1 cellular context compared by ENCODE assay signal in genomic region chr22:38753894-38754246, GRCh38.
TF ChIP-seq lines count a peak whose summit lies in the region.

No MANE protein-coding gene starts in this region.

TF ChIP-seq in HepG2, 621 proteins besides CTCF, POLR2A, EP300 and RAD21 (continued from another document and continues in another):
- no peak for TF ChIP-seq ZNF142 (CRISPR knock-in tag; IDR thresholded peaks at IDR 0.05)
- TF ChIP-seq SALL1 (CRISPR knock-in tag; IDR thresholded peaks at IDR 0.05): no peak; the same call in 1 of the 2 replicates
- TF ChIP-seq ZNF563 (CRISPR knock-in tag; IDR thresholded peaks at IDR 0.05): no peak
- no peak for TF ChIP-seq POGZ (CRISPR knock-in tag; IDR thresholded peaks at IDR 0.05)
- TF ChIP-seq ZNF383 (CRISPR knock-in tag; IDR thresholded peaks at IDR 0.05; ENCODE audit: borderline replicate concordance): no peak
- TF ChIP-seq IKZF5 (CRISPR knock-in tag; IDR thresholded peaks at IDR 0.05): no peak
- peak; percentile 28; the same call in 1 of the 2 replicates for TF ChIP-seq LCORL (IDR thresholded peaks at IDR 0.05)
- peak; percentile 66 for TF ChIP-seq LCORL (CRISPR knock-in tag; IDR thresholded peaks at IDR 0.05)
- TF ChIP-seq TRAFD1 (CRISPR knock-in tag; IDR thresholded peaks at IDR 0.05; ENCODE audit: borderline replicate concordance): no peak
- peak; percentile 32; the same call in 1 of the 2 replicates for TF ChIP-seq ZBED4 (CRISPR knock-in tag; IDR thresholded peaks at IDR 0.05; ENCODE audit: borderline replicate concordance)
- TF ChIP-seq ZNF780A (CRISPR knock-in tag; IDR thresholded peaks at IDR 0.05): no peak
- TF ChIP-seq GATAD2A (CRISPR knock-in tag; IDR thresholded peaks at IDR 0.05): peak; percentile 53
- TF ChIP-seq NR3C1 (CRISPR knock-in tag; IDR thresholded peaks at IDR 0.05): no peak
- no peak for TF ChIP-seq ZNF766 (CRISPR knock-in tag; IDR thresholded peaks at IDR 0.05; ENCODE audit: borderline replicate concordance)
- no peak for TF ChIP-seq PRDM10 (CRISPR knock-in tag; IDR thresholded peaks at IDR 0.05; ENCODE audit: low read depth)
- no peak for TF ChIP-seq TP53 (CRISPR knock-in tag; conservative IDR thresholded peaks at IDR 0.05)
- TF ChIP-seq TERF1 (CRISPR knock-in tag; IDR thresholded peaks at IDR 0.05): no peak
- no peak for TF ChIP-seq BHLHE40 (IDR thresholded peaks at IDR 0.05; ENCODE audit: low read length)
- no peak for TF ChIP-seq ZNF709 (CRISPR knock-in tag; IDR thresholded peaks at IDR 0.05)
- TF ChIP-seq ATF5 (CRISPR knock-in tag; IDR thresholded peaks at IDR 0.05; ENCODE audit: low read depth): no peak
- no peak for TF ChIP-seq ZMAT3 (CRISPR knock-in tag; conservative IDR thresholded peaks at IDR 0.05)
- TF ChIP-seq SNRNP70 (IDR thresholded peaks at IDR 0.05; ENCODE audit: low read depth, low read length): no peak
- no peak for TF ChIP-seq KLF6 (CRISPR knock-in tag; IDR thresholded peaks at IDR 0.05)
- TF ChIP-seq ZNF549 (CRISPR knock-in tag; IDR thresholded peaks at IDR 0.05): no peak
- no peak for TF ChIP-seq ZBTB2 (CRISPR knock-in tag; IDR thresholded peaks at IDR 0.05; ENCODE audit: low read depth)
- TF ChIP-seq TOE1 (CRISPR knock-in tag; IDR thresholded peaks at IDR 0.05): no peak
- no peak for TF ChIP-seq BCL6 (CRISPR knock-in tag; IDR thresholded peaks at IDR 0.05)
- TF ChIP-seq ZNF20 (CRISPR knock-in tag; IDR thresholded peaks at IDR 0.05): no peak
- TF ChIP-seq PAF1 (CRISPR knock-in tag; IDR thresholded peaks at IDR 0.05): no peak
- no peak for TF ChIP-seq XBP1 (CRISPR knock-in tag; IDR thresholded peaks at IDR 0.05)
- no peak for TF ChIP-seq ZFP36 (IDR thresholded peaks at IDR 0.05; ENCODE audit: borderline replicate concordance, low read depth, low read length, partially characterized antibody)
- peak; percentile 82 for TF ChIP-seq FOXP1 (IDR thresholded peaks at IDR 0.05)
- peak; percentile 96 for TF ChIP-seq FOXP1 (CRISPR knock-in tag; IDR thresholded peaks at IDR 0.05)
- TF ChIP-seq SKI (IDR thresholded peaks at IDR 0.05; ENCODE audit: partially characterized antibody): peak; percentile 91
- TF ChIP-seq CSRNP1 (CRISPR knock-in tag; IDR thresholded peaks at IDR 0.05): no peak
